ENCODE assay signal across 1 cellular context in the genomic region with DNA sequence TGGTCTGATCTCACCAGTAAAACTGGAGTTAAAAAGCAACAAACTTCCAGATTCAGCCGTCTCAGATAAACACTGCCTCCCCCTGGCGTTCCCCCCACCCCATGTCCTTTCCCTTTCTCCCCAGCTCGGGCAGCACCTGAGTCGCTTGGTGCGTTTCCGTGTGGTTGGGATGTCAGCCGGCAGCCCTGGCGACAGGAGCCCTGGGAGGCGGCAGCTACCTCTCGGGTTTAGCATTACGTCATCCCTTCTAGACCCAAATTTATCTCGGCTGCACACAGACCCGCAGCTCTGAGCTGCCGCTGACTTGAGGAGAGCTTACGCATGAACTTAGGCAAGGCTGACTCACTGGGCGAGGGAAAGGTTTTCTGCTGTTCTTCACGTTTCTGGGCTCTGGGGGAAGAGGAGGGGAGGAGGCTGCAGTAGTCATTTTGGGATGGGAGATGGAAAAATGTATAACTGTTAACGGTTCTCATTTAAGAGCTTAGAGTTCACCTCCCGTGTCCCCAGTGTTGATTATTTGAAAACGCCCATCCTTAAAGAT.
TF ChIP-seq lines count a peak whose summit lies in the region.

No MANE protein-coding gene starts in this region.

TF ChIP-seq in K562, 482 proteins besides CTCF, POLR2A, EP300 and RAD21 (continued from another document and continues in another):
- TF ChIP-seq, protein P1, sequence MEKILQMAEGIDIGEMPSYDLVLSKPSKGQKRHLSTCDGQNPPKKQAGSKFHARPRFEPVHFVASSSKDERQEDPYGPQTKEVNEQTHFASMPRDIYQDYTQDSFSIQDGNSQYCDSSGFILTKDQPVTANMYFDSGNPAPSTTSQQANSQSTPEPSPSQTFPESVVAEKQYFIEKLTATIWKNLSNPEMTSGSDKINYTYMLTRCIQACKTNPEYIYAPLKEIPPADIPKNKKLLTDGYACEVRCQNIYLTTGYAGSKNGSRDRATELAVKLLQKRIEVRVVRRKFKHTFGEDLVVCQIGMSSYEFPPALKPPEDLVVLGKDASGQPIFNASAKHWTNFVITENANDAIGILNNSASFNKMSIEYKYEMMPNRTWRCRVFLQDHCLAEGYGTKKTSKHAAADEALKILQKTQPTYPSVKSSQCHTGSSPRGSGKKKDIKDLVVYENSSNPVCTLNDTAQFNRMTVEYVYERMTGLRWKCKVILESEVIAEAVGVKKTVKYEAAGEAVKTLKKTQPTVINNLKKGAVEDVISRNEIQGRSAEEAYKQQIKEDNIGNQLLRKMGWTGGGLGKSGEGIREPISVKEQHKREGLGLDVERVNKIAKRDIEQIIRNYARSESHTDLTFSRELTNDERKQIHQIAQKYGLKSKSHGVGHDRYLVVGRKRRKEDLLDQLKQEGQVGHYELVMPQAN (IDR thresholded peaks at IDR 0.05; ENCODE audit: borderline replicate concordance), result no peak
- TF ChIP-seq MCM5 (IDR thresholded peaks at IDR 0.05; ENCODE audit: low read depth) (no peak), PRMT5 (CRISPR knock-in tag; IDR thresholded peaks at IDR 0.05) (no peak), ZNF354B (CRISPR knock-in tag; IDR thresholded peaks at IDR 0.05) (no peak), MYBL2 (IDR thresholded peaks at IDR 0.05; ENCODE audit: low read depth) (no peak), MYBL2 (CRISPR knock-in tag; IDR thresholded peaks at IDR 0.05; ENCODE audit: borderline replicate concordance) (no peak), CBFB (CRISPR knock-in tag; IDR thresholded peaks at IDR 0.05) (no peak), TEAD2 (tag; IDR thresholded peaks at IDR 0.05) (no peak), CBX1 (IDR thresholded peaks at IDR 0.05; ENCODE audit: low read depth) (no peak), EGR1 (conservative IDR thresholded peaks at IDR 0.05) (no peak), RFX5 (IDR thresholded peaks at IDR 0.05; ENCODE audit: low read depth, low read length) (no peak), CEBPB (tag; IDR thresholded peaks at IDR 0.05) (peak; percentile 78), ZNF707 (CRISPR knock-in tag; conservative IDR thresholded peaks at IDR 0.05) (no peak; the same call in 1 of the 2 replicates), PHTF2 (CRISPR knock-in tag; IDR thresholded peaks at IDR 0.05) (no peak), SMC3 (conservative IDR thresholded peaks at IDR 0.05; ENCODE audit: insufficient read depth, low read depth, low read length) (no peak), NRF1 (conservative IDR thresholded peaks at IDR 0.05 in 1 of 2, IDR thresholded peaks at IDR 0.05 in 1 of 2) (peak; percentile 84 to 86), NFIX (CRISPR knock-in tag; IDR thresholded peaks at IDR 0.05; ENCODE audit: low read depth) (0 out of 2 replicates have a peak, but pooled peaks have one; percentile 27), MTA3 (IDR thresholded peaks at IDR 0.05; ENCODE audit: borderline replicate concordance) (0 out of 2 replicates have a peak, but pooled peaks have one; percentile 40), POLR3G (IDR thresholded peaks at IDR 0.05; ENCODE audit: extremely low read depth, insufficient read length, insufficient replicate concordance) (no peak), CBFA2T3 (IDR thresholded peaks at IDR 0.05) (peak; percentile 73), EWSR1 (IDR thresholded peaks at IDR 0.05; ENCODE audit: borderline replicate concordance, low read depth, partially characterized antibody) (no peak), MBD2 (IDR thresholded peaks at IDR 0.05; ENCODE audit: borderline replicate concordance, low read depth) (no peak), ZNF766 (CRISPR knock-in tag; conservative IDR thresholded peaks at IDR 0.05) (peak; percentile 76; the same call in 1 of the 2 replicates), KLF6 (CRISPR knock-in tag; IDR thresholded peaks at IDR 0.05; ENCODE audit: borderline replicate concordance) (no peak), FOXP1 (CRISPR knock-in tag; IDR thresholded peaks at IDR 0.05) (no peak), GTF2F1 (IDR thresholded peaks at IDR 0.05; ENCODE audit: low read depth, low read length) (no peak), SMAD2 (IDR thresholded peaks at IDR 0.05; ENCODE audit: low read depth, low read length) (no peak), ZBTB8A (IDR thresholded peaks at IDR 0.05; ENCODE audit: partially characterized antibody) (no peak)
- TF ChIP-seq, protein P2, sequence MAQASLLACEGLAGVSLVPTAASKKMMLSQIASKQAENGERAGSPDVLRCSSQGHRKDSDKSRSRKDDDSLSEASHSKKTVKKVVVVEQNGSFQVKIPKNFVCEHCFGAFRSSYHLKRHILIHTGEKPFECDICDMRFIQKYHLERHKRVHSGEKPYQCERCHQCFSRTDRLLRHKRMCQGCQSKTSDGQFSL (CRISPR knock-in tag; IDR thresholded peaks at IDR 0.05), result no peak
- TF ChIP-seq, protein P2 (tag; IDR thresholded peaks at IDR 0.05), result no peak
- TF ChIP-seq, protein P3, sequence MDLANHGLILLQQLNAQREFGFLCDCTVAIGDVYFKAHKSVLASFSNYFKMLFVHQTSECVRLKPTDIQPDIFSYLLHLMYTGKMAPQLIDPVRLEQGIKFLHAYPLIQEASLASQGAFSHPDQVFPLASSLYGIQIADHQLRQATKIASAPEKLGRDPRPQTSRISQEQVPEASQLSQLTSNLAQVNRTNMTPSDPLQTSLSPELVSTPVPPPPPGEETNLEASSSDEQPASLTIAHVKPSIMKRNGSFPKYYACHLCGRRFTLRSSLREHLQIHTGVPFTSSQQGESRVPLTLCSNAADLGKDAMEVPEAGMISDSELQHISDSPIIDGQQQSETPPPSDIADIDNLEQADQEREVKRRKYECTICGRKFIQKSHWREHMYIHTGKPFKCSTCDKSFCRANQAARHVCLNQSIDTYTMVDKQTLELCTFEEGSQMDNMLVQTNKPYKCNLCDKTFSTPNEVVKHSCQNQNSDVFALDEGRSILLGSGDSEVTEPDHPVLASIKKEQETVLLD (IDR thresholded peaks at IDR 0.05), result 0 out of 2 replicates have a peak, but pooled peaks have one; percentile 28
- TF ChIP-seq, protein P4, sequence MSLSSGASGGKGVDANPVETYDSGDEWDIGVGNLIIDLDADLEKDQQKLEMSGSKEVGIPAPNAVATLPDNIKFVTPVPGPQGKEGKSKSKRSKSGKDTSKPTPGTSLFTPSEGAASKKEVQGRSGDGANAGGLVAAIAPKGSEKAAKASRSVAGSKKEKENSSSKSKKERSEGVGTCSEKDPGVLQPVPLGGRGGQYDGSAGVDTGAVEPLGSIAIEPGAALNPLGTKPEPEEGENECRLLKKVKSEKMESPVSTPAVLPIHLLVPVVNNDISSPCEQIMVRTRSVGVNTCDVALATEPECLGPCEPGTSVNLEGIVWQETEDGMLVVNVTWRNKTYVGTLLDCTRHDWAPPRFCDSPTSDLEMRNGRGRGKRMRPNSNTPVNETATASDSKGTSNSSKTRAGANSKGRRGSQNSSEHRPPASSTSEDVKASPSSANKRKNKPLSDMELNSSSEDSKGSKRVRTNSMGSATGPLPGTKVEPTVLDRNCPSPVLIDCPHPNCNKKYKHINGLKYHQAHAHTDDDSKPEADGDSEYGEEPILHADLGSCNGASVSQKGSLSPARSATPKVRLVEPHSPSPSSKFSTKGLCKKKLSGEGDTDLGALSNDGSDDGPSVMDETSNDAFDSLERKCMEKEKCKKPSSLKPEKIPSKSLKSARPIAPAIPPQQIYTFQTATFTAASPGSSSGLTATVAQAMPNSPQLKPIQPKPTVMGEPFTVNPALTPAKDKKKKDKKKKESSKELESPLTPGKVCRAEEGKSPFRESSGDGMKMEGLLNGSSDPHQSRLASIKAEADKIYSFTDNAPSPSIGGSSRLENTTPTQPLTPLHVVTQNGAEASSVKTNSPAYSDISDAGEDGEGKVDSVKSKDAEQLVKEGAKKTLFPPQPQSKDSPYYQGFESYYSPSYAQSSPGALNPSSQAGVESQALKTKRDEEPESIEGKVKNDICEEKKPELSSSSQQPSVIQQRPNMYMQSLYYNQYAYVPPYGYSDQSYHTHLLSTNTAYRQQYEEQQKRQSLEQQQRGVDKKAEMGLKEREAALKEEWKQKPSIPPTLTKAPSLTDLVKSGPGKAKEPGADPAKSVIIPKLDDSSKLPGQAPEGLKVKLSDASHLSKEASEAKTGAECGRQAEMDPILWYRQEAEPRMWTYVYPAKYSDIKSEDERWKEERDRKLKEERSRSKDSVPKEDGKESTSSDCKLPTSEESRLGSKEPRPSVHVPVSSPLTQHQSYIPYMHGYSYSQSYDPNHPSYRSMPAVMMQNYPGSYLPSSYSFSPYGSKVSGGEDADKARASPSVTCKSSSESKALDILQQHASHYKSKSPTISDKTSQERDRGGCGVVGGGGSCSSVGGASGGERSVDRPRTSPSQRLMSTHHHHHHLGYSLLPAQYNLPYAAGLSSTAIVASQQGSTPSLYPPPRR (CRISPR knock-in tag; IDR thresholded peaks at IDR 0.05; ENCODE audit: borderline replicate concordance), result 0 out of 2 replicates have a peak, but pooled peaks have one; percentile 35
- TF ChIP-seq, protein P5, sequence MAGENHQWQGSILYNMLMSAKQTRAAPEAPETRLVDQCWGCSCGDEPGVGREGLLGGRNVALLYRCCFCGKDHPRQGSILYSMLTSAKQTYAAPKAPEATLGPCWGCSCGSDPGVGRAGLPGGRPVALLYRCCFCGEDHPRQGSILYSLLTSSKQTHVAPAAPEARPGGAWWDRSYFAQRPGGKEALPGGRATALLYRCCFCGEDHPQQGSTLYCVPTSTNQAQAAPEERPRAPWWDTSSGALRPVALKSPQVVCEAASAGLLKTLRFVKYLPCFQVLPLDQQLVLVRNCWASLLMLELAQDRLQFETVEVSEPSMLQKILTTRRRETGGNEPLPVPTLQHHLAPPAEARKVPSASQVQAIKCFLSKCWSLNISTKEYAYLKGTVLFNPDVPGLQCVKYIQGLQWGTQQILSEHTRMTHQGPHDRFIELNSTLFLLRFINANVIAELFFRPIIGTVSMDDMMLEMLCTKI (IDR thresholded peaks at IDR 0.05; ENCODE audit: partially characterized antibody), result no peak
- TF ChIP-seq, protein P6, sequence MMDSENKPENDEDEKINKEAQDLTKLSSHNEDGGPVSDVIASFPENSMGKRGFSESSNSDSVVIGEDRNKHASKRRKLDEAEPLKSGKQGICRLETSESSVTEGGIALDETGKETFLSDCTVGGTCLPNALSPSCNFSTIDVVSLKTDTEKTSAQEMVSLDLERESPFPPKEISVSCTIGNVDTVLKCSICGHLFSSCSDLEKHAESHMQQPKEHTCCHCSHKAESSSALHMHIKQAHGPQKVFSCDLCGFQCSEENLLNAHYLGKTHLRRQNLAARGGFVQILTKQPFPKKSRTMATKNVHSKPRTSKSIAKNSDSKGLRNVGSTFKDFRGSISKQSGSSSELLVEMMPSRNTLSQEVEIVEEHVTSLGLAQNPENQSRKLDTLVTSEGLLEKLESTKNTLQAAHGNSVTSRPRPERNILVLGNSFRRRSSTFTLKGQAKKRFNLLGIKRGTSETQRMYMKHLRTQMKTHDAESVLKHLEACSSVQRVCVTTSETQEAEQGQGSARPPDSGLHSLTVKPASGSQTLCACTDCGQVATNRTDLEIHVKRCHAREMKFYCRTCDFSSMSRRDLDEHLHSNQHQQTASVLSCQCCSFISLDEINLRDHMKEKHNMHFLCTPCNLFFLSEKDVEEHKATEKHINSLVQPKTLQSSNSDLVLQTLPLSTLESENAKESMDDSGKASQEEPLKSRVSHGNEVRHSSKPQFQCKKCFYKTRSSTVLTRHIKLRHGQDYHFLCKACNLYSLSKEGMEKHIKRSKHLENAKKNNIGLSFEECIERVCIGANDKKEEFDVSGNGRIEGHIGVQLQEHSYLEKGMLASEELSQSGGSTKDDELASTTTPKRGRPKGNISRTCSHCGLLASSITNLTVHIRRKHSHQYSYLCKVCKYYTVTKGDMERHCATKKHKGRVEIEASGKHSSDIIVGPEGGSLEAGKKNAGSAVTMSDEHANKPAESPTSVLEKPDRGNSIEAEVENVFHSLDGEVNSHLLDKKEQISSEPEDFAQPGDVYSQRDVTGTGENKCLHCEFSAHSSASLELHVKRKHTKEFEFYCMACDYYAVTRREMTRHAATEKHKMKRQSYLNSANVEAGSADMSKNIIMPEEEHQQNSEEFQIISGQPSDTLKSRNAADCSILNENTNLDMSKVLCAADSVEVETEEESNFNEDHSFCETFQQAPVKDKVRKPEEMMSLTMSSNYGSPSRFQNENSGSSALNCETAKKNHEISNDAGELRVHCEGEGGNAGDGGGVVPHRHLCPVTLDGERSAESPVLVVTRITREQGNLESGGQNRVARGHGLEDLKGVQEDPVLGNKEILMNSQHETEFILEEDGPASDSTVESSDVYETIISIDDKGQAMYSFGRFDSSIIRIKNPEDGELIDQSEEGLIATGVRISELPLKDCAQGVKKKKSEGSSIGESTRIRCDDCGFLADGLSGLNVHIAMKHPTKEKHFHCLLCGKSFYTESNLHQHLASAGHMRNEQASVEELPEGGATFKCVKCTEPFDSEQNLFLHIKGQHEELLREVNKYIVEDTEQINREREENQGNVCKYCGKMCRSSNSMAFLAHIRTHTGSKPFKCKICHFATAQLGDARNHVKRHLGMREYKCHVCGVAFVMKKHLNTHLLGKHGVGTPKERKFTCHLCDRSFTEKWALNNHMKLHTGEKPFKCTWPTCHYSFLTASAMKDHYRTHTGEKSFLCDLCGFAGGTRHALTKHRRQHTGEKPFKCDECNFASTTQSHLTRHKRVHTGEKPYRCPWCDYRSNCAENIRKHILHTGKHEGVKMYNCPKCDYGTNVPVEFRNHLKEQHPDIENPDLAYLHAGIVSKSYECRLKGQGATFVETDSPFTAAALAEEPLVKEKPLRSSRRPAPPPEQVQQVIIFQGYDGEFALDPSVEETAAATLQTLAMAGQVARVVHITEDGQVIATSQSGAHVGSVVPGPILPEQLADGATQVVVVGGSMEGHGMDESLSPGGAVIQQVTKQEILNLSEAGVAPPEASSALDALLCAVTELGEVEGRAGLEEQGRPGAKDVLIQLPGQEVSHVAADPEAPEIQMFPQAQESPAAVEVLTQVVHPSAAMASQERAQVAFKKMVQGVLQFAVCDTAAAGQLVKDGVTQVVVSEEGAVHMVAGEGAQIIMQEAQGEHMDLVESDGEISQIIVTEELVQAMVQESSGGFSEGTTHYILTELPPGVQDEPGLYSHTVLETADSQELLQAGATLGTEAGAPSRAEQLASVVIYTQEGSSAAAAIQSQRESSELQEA (IDR thresholded peaks at IDR 0.05; ENCODE audit: low read depth), result no peak
- TF ChIP-seq, protein P7, sequence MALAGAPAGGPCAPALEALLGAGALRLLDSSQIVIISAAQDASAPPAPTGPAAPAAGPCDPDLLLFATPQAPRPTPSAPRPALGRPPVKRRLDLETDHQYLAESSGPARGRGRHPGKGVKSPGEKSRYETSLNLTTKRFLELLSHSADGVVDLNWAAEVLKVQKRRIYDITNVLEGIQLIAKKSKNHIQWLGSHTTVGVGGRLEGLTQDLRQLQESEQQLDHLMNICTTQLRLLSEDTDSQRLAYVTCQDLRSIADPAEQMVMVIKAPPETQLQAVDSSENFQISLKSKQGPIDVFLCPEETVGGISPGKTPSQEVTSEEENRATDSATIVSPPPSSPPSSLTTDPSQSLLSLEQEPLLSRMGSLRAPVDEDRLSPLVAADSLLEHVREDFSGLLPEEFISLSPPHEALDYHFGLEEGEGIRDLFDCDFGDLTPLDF (CRISPR knock-in tag; IDR thresholded peaks at IDR 0.05), result no peak
- TF ChIP-seq, protein P8, sequence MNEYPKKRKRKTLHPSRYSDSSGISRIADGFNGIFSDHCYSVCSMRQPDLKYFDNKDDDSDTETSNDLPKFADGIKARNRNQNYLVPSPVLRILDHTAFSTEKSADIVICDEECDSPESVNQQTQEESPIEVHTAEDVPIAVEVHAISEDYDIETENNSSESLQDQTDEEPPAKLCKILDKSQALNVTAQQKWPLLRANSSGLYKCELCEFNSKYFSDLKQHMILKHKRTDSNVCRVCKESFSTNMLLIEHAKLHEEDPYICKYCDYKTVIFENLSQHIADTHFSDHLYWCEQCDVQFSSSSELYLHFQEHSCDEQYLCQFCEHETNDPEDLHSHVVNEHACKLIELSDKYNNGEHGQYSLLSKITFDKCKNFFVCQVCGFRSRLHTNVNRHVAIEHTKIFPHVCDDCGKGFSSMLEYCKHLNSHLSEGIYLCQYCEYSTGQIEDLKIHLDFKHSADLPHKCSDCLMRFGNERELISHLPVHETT (CRISPR knock-in tag; conservative IDR thresholded peaks at IDR 0.05 in 1 of 2, IDR thresholded peaks at IDR 0.05 in 1 of 2), result 0 out of 4 replicates have a peak, but pooled peaks of 1 of the 2 experiments have one; percentile 57
